13 cellular contexts compared by ENCODE assay signal in genomic region chrX:39749135-39749534, GRCh38.
"Had no signal": no experiment of that assay in that cellular context is flagged by ENCODE, and none has a peak within 500 bp of the region (broad histone marks: within the 10 kb centered on the region; RNA-seq: fewer than 3 reads in every experiment).

No MANE protein-coding gene starts in this region.

- H3K27ac ChIP-seq: ovary, skin epidermis, suprapubic skin had no signal

- H3K27me3 ChIP-seq: ovary, suprapubic skin had no signal

- ATAC-seq: effector memory CD8-positive, alpha-beta T cell; naive thymus-derived CD8-positive, alpha-beta T cell; stimulated activated naive CD8-positive, alpha-beta T cell treated with anti-CD3 and anti-CD28 coated beads, Interleukin-15, Interleukin-2, amounts not matched to agents 100 U/mL and 50 U/mL, for 24 hours; T-helper 17 cell had no signal

- H3K36me3 ChIP-seq: ovary, suprapubic skin had no signal

- DNase-seq: activated CD4-positive, alpha-beta T cell treated with anti-CD3 and anti-CD28 coated beads, Interleukin-2, amount 50 U/mL, for 4 hours; activated gamma-delta T cell; effector memory CD8-positive, alpha-beta T cell; foreskin melanocyte; glutamatergic neuron; kidney; mesenchymal stem cell; naive thymus-derived CD8-positive, alpha-beta T cell; ovary; stimulated activated naive CD8-positive, alpha-beta T cell treated with anti-CD3 and anti-CD28 coated beads, Interleukin-15, Interleukin-2, amounts not matched to agents 100 U/mL and 50 U/mL, for 24 hours; T-helper 17 cell had no signal

- H3K9me3 ChIP-seq: ovary, suprapubic skin had no signal

- H3K4me3 ChIP-seq: ovary, skin epidermis, suprapubic skin had no signal
